8 cellular contexts compared by ENCODE assay signal in genomic region chr22:24259459-24259858, GRCh38. TPM values are rescaled to one million over a fixed set of nuclear protein-coding genes. Genes with fewer than 3 reads are reported as not detected.
DNase-seq lines count a peak whose midpoint lies in the region; ATAC-seq and TF ChIP-seq lines count a peak whose summit lies in the region.
"Not testable (repeated sequence)": the region's sequence is repeated elsewhere in the genome, so short reads cannot be mapped to it uniquely, and the experiment has no call there.

No MANE protein-coding gene starts in this region.

- not testable (repeated sequence) for H3K9me3 ChIP-seq in left lung

- not testable (repeated sequence) for H3K4me3 ChIP-seq in GM12875 (ENCODE audit: low read depth, low read length); left lung

- peak; percentile 81 for DNase-seq in A172 (ENCODE audit: low spot score)
- peak; percentile 13 for DNase-seq in NCI-H2029 (lab: John Stamatoyannopoulos, UW)
- peak; percentile 5 for DNase-seq in SKM-1 (lab: John Stamatoyannopoulos, UW; ENCODE audit: unreplicated experiment)
- DNase-seq in activated T-cell treated with anti-CD3 and anti-CD28 coated beads, Interleukin-2, amount 50 U/mL, for 1 hour, result peak; percentile 70
- peak; percentile 34 for DNase-seq in effector CD8-positive, alpha-beta T cell (lab: John Stamatoyannopoulos, UW)
- peak; percentile 81 for DNase-seq in left lung
- peak; percentile 41 to 49 for DNase-seq in stimulated activated CD4-positive, alpha-beta T cell treated with anti-CD3 and anti-CD28 coated beads, Interleukin-15, amount 100 ng/mL, for 1 hour (ENCODE audit: low read depth in 1 of 2, low spot score in 1 of 2)

- H3K27ac ChIP-seq in left lung, result peak overlapping the region in 1 of 2 donors; percentile 39

- H3K36me3 ChIP-seq in left lung, result not testable (repeated sequence)

- H3K4me1 ChIP-seq in left lung, result not testable (repeated sequence)

- peak; percentile 70 for ATAC-seq in left lung

- not testable (repeated sequence) for H3K27me3 ChIP-seq in left lung

- intact Hi-C loops in left lung (cut with DNase I), result not testable (repeated sequence)

- TF ChIP-seq CTCF in GM12875 (IDR thresholded peaks at IDR 0.05; ENCODE audit: borderline replicate concordance, insufficient read depth, low read depth, low read length) (peak; percentile 34; the same call in 1 of the 2 replicates), left lung (IDR thresholded peaks at IDR 0.05) (peak in 1 of 2 donors; percentile 39)

RNA-seq across cellular contexts. Expression of gene SPECC1L, which starts 11.2 kb away (rescaled TPM):
- total RNA-seq in A172 (2014; rRNA removed; shearing (Covaris generic)), result 14.0 and 19.3 TPM in 2 replicates
- 10 to 100 TPM; 70.9 to 94.4 TPM for total RNA-seq in left lung

RNA-seq across cellular contexts. Expression of gene GGT5, which starts 14.6 kb away (rescaled TPM):
- not detected in 2 replicates for total RNA-seq in A172 (2014; rRNA removed; shearing (Covaris generic))
- 10 to 100 TPM; 18.9 to 25.6 TPM for total RNA-seq in left lung

Comparison
In these comparisons a context has a peak if more than half of its experiments do, and no peak if none do; other contexts are left out.
1. DNase-seq: peak in every context shown above with its lines; median percentile 81 in A172; 81 in left lung; 70 in activated T-cell treated with anti-CD3 and anti-CD28 coated beads, Interleukin-2, amount 50 U/mL, for 1 hour; 45 in stimulated activated CD4-positive, alpha-beta T cell treated with anti-CD3 and anti-CD28 coated beads, Interleukin-15, amount 100 ng/mL, for 1 hour; 34 in effector CD8-positive, alpha-beta T cell; 13 in NCI-H2029; 5 in SKM-1.
2. RNA of gene GGT5, which starts 14.6 kb away (total RNA-seq): 18.9 to 25.6 TPM in left lung; not detected in A172; every median in the first group is over 10 times any median in the second.